In genomic region chr9:132877818-132878694, GRCh38 we compare ENCODE assay signal across 8 cellular contexts. TPM values are rescaled to one million over a fixed set of nuclear protein-coding genes. Genes with fewer than 3 reads are reported as not detected.
DNase-seq lines count a peak whose midpoint lies in the region; ATAC-seq, FAIRE-seq and TF ChIP-seq lines count a peak whose summit lies in the region.

Gene AK8 (minus strand): TSS chr9:132878284. CDS start chr9:132878255, 29 bp downstream.

- H3K27me3 ChIP-seq in pancreas (no peaks in the 10 kb centered on the region), thymus (ENCODE audit: control insufficient read depth, insufficient read depth) (no peaks in the 10 kb centered on the region)

- peaks cover 0 to 4% (median 0%) of the 10 kb centered on the region in 3 donors for H3K4me1 ChIP-seq in pancreas
- peaks cover 23% of the 10 kb centered on the region for H3K4me1 ChIP-seq in thymus (ENCODE audit: control insufficient read depth, insufficient read depth, low read length)

- intact Hi-C loops in cardiac septum (cut with DNase I) (loop anchor here (5.0 kb wide), 1 partner anchor 206 kb away; the partner anchor contains the start of gene GTF3C4), pancreas (cut with DNase I) (no loop called here)

- no peak for FAIRE-seq in pancreas (lab: Jason Lieb, UNC)

- TF ChIP-seq CTCF in pancreas (IDR thresholded peaks at IDR 0.05): no peak

- no peaks in the 10 kb centered on the region for H3K9me3 Mint-ChIP-seq in activated naive CD8-positive, alpha-beta T cell treated with anti-CD3 and anti-CD28 coated beads, Interleukin-2, amount 50 U/mL, for 24 hours

- H3K4me1 Mint-ChIP-seq in activated naive CD8-positive, alpha-beta T cell treated with anti-CD3 and anti-CD28 coated beads, Interleukin-2, amount 50 U/mL, for 24 hours: peaks cover 29% of the 10 kb centered on the region

- TF ChIP-seq RAD21 in Ishikawa (IDR thresholded peaks at IDR 0.05; ENCODE audit: low read depth): no peak

- DNase-seq in CD1c-positive myeloid dendritic cell (ENCODE audit: extremely low spot score) (peak; percentile 88), cardiac septum (ENCODE audit: low spot score) (peak; percentile 83), pancreas (peak; percentile 34 to 91 (median 78))
- DNase-seq in activated naive CD8-positive, alpha-beta T cell treated with anti-CD3 and anti-CD28 coated beads, Interleukin-2, amount 50 U/mL, for 24 hours: peak; percentile 83

- no peak within 1 kb of the TSS for H3K27ac Mint-ChIP-seq in activated naive CD8-positive, alpha-beta T cell treated with anti-CD3 and anti-CD28 coated beads, Interleukin-2, amount 50 U/mL, for 24 hours

- H3K36me3 Mint-ChIP-seq in activated naive CD8-positive, alpha-beta T cell treated with anti-CD3 and anti-CD28 coated beads, Interleukin-2, amount 50 U/mL, for 24 hours (ENCODE audit: low read depth): no peaks in the 10 kb centered on the region

- H3K36me3 ChIP-seq in pancreas (no peaks in the 10 kb centered on the region), thymus (ENCODE audit: control insufficient read depth, insufficient read depth) (no peaks in the 10 kb centered on the region)

- H3K9me3 ChIP-seq in pancreas: no peaks in the 10 kb centered on the region
- H3K9me3 ChIP-seq in thymus (ENCODE audit: control insufficient read depth): no peaks in the 10 kb centered on the region

- H3K27me3 Mint-ChIP-seq in activated naive CD8-positive, alpha-beta T cell treated with anti-CD3 and anti-CD28 coated beads, Interleukin-2, amount 50 U/mL, for 24 hours: no peaks in the 10 kb centered on the region

- H3K27ac ChIP-seq in pancreas (peak within 1 kb of the TSS in 3 of 4 donors; percentile 27 to 51 (median 38)), thymus (ENCODE audit: low read depth) (peak within 1 kb of the TSS; percentile 87)

- peak within 1 kb of the TSS; percentile 76 for H3K4me3 Mint-ChIP-seq in activated naive CD8-positive, alpha-beta T cell treated with anti-CD3 and anti-CD28 coated beads, Interleukin-2, amount 50 U/mL, for 24 hours

- 0 to 1% methylated on average over 88 to 89 of the region's 89 CpGs for WGBS in pancreas, 2 donors
- WGBS in thymus: 2% methylated on average over 89 of the region's 89 CpGs

- H3K4me3 ChIP-seq in pancreas: peak within 1 kb of the TSS; percentile 54 to 99 (median 76)
- peak within 1 kb of the TSS; percentile 98 for H3K4me3 ChIP-seq in thymus (ENCODE audit: low read length)

- ATAC-seq in GM19372 (IDR thresholded peaks at IDR 0.05; ENCODE audit: low read depth, unreplicated experiment): peak; percentile 93
- peak; percentile 88 for ATAC-seq in SK-N-SH treated with all-trans-retinoic acid at 6 μM for 48 hours
- ATAC-seq in activated naive CD8-positive, alpha-beta T cell treated with anti-CD3 and anti-CD28 coated beads, Interleukin-2, amount 50 U/mL, for 24 hours: peak; percentile 82
- peak; percentile 93 to 96 (median 95) for ATAC-seq in pancreas

- 0 out of 2 replicates have a peak, but pooled peaks have one; percentile 9 for TF ChIP-seq EP300 in Ishikawa (IDR thresholded peaks at IDR 0.05; ENCODE audit: borderline replicate concordance)

TF ChIP-seq in Ishikawa, 13 proteins besides CTCF, POLR2A, EP300 and RAD21 (continues in another document):
- TF ChIP-seq TEAD4 (IDR thresholded peaks at IDR 0.05) (no peak), ZBTB7A (IDR thresholded peaks at IDR 0.05; ENCODE audit: low read depth) (peak; percentile 76), REST (IDR thresholded peaks at IDR 0.05; ENCODE audit: low read depth) (no peak), NFIC (IDR thresholded peaks at IDR 0.05) (no peak), TCF12 (IDR thresholded peaks at IDR 0.05; ENCODE audit: low read depth) (no peak), FOXM1 (IDR thresholded peaks at IDR 0.05; ENCODE audit: borderline replicate concordance, low read depth) (no peak), YY1 (IDR thresholded peaks at IDR 0.05; ENCODE audit: low read depth) (peak; percentile 60), CEBPB (IDR thresholded peaks at IDR 0.05) (no peak), MAX (IDR thresholded peaks at IDR 0.05) (peak; percentile 62), EGR1 (IDR thresholded peaks at IDR 0.05) (peak; percentile 59; the same call in 1 of the 2 replicates), TAF1 (IDR thresholded peaks at IDR 0.05; ENCODE audit: low read depth) (0 out of 2 replicates have a peak, but pooled peaks have one; percentile 21)

TF ChIP-seq in SK-N-SH treated with all-trans-retinoic acid at 6 μM for 48 hours, 23 proteins besides CTCF, POLR2A, EP300 and RAD21:
- TF ChIP-seq PATZ1 (CRISPR knock-in tag; IDR thresholded peaks at IDR 0.05; ENCODE audit: borderline replicate concordance) (0 out of 2 replicates have a peak, but pooled peaks have one; percentile 26), TSHZ2 (CRISPR knock-in tag; IDR thresholded peaks at IDR 0.05) (no peak), ISL1 (CRISPR knock-in tag; IDR thresholded peaks at IDR 0.05) (no peak)

RNA-seq across cellular contexts. Expression of gene AK8, which starts in this region (rescaled TPM):
- total RNA-seq in cardiac septum (0.13 TPM), pancreas (under 1 TPM; 0.19 to 0.83 (median 0.67) TPM)
- polyA plus RNA-seq in pancreas (1 to 10 TPM in 1 of 2 donors, under 1 TPM in 1; 0.53 to 1.0 TPM), thymus (2.3 TPM)

Comparison
In these comparisons a context has a peak if more than half of its experiments do, and no peak if none do; other contexts are left out.
1. Peak in every context shown above with its lines: DNase-seq, ATAC-seq, H3K4me3 ChIP-seq and H3K27ac ChIP-seq.
2. Peak in DNase-seq in cardiac septum; RNA of the gene not detected or under 1 TPM.